In the genomic region with DNA sequence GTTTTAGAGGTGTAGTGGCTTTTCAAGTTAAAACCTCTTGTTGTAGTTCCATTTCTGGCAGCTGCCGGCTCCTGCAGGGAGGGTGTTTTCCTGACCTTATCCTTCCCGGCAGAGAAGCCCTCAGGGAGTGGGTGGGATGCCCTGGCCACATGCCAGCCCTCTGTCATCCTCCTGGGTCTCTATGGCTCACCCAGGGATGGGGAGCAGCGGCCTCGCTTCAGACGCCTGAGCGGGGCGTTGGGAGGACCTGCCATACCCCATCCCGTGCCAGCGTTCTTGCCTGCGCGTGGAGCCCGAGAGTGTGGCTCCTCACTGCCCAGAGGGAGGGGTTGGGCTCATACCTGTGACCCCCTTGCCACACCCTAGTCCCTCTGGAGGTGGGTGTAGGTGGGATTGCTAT, we compare ENCODE assay signal across 29 cellular contexts. TPM values are rescaled to one million over a fixed set of nuclear protein-coding genes. Genes with fewer than 3 reads are reported as not detected.
DNase-seq lines count a peak whose midpoint lies in the region; ATAC-seq lines count a peak whose summit lies in the region.
"Had no signal": no experiment of that assay in that cellular context is flagged by ENCODE, and none has a peak within 500 bp of the region (broad histone marks: within the 10 kb centered on the region; RNA-seq: fewer than 3 reads in every experiment).

No MANE protein-coding gene starts in this region.

- peak overlapping the region; percentile 64 for H2BK15ac ChIP-seq in neuronal stem cell (ENCODE audit: low read length)

- H3K27me3 ChIP-seq in neuronal stem cell (ENCODE audit: control insufficient read depth in 3 of 3, insufficient read depth in 3 of 3, low read depth in 1 of 3, low read length in 3 of 3), result peaks cover 0 to 14% (median 0%) of the 10 kb centered on the region in 3 experiments
- H3K27me3 ChIP-seq: breast epithelium, Peyer's patch, sigmoid colon, vagina had no signal

- peak overlapping the region; percentile 33 for H2BK5ac ChIP-seq in neuronal stem cell (ENCODE audit: low read length)

- H3K14ac ChIP-seq in neuronal stem cell (ENCODE audit: low read length), result no peak overlapping the region

- DNase-seq in NCI-H748 (lab: John Stamatoyannopoulos, UW; ENCODE audit: unreplicated experiment) (peak; percentile 33), NCI-H748 treated with DMSO at 0.1 percent for 48 hours (lab: John Stamatoyannopoulos, UW) (no peak), NCI-H2171 (lab: John Stamatoyannopoulos, UW) (peak; percentile 39), neuronal stem cell (ENCODE audit: low spot score) (no peak), NCI-H226 (no peak)
- DNase-seq: activated CD4-positive, alpha-beta T cell treated with anti-CD3 and anti-CD28 coated beads for 4 hours; activated CD8-positive, alpha-beta T cell treated with anti-CD3 and anti-CD28 coated beads, Interleukin-2, amount 10 ng/mL, durations not matched to agents 7 days and 5 days; anterior cingulate cortex; CD4-positive, alpha-beta memory T cell; effector CD4-positive, alpha-beta T cell; GOT3; MM.1S; NCI-H146; NCI-H526; Peyer's patch; SIG-M5; sigmoid colon; stimulated activated CD4-positive, alpha-beta T cell treated with anti-CD3 and anti-CD28 coated beads, Interleukin-12 subunit alpha, Interleukin-12 subunit beta, amount 100 ng/mL, for 4 hours; stimulated activated CD4-positive, alpha-beta T cell treated with anti-CD3 and anti-CD28 coated beads, Interleukin-4, amount 100 ng/mL, for 1 hour; stomach; T1000; WERI-Rb-1 had no signal

- H3K9ac ChIP-seq in neuronal stem cell (ENCODE audit: low read depth, low read length, poor library complexity), result no peak overlapping the region
- H3K9ac ChIP-seq: KMS-11 had no signal

- peak overlapping the region; percentile 96 for H2AK5ac ChIP-seq in neuronal stem cell (ENCODE audit: low read depth, low read length)

- WGBS in neuronal stem cell (ENCODE audit: extremely low coverage in 2 of 2, insufficient read length in 2 of 2, insufficient replicate concordance in 1 of 2), 2 donors, result no CpG with 5 or more reads among the region's 12 CpGs

- H2BK12ac ChIP-seq in neuronal stem cell (ENCODE audit: low read length), result peak overlapping the region; percentile 46

- H3K4me3 ChIP-seq in neuronal stem cell (ENCODE audit: low read length in 2 of 2), result no peak overlapping the region
- H3K4me3 ChIP-seq: A549, breast epithelium, Peyer's patch, sigmoid colon, stomach, vagina had no signal

- H3K23ac ChIP-seq in neuronal stem cell (ENCODE audit: low read depth, low read length, poor library complexity), result peak overlapping the region; percentile 36

- H3K27ac ChIP-seq in neuronal stem cell (replicated peaks; ENCODE audit: low read length), result no peak overlapping the region
- H3K27ac ChIP-seq: A549, breast epithelium, KMS-11, Peyer's patch, sigmoid colon, stomach, vagina, WERI-Rb-1 had no signal

- H3K79me1 ChIP-seq in neuronal stem cell (ENCODE audit: low read depth, low read length), result no peaks in the 10 kb centered on the region

- H3K4me1 ChIP-seq in neuronal stem cell (ENCODE audit: control insufficient read depth in 2 of 2, insufficient read depth in 1 of 2, low read depth in 1 of 2, low read length in 2 of 2), result peaks cover 8 to 17% of the 10 kb centered on the region in 2 donors
- H3K4me1 ChIP-seq: breast epithelium, Peyer's patch, sigmoid colon, vagina had no signal

- peak overlapping the region; percentile 67 for H3K18ac ChIP-seq in neuronal stem cell (ENCODE audit: low read length)

- peak overlapping the region; percentile 33 for H4K91ac ChIP-seq in neuronal stem cell (ENCODE audit: low read depth, low read length, poor library complexity)

- H4K8ac ChIP-seq in neuronal stem cell (ENCODE audit: low read depth, low read length), result no peak overlapping the region

- ATAC-seq in esophagus mucosa, result peak; percentile 18
- no peak for ATAC-seq in HG03039 (IDR thresholded peaks at IDR 0.05; ENCODE audit: unreplicated experiment)
- ATAC-seq in HG03108 (IDR thresholded peaks at IDR 0.05; ENCODE audit: unreplicated experiment), result no peak
- ATAC-seq: A549; activated CD8-positive, alpha-beta T cell treated with anti-CD3 and anti-CD28 coated beads, Interleukin-2, amount 10 ng/mL, durations not matched to agents 7 days and 5 days had no signal

- H2BK120ac ChIP-seq in neuronal stem cell (ENCODE audit: low read depth, low read length), result no peak overlapping the region

- no peak overlapping the region for H3K4ac ChIP-seq in neuronal stem cell (ENCODE audit: low read length)

- H3K36me3 ChIP-seq in neuronal stem cell (replicated peaks in 1 of 2; ENCODE audit: control insufficient read depth in 2 of 2, insufficient read depth in 2 of 2, low read length in 2 of 2), result no peaks in the 10 kb centered on the region
- H3K36me3 ChIP-seq: breast epithelium, Peyer's patch, sigmoid colon, stomach, vagina, WERI-Rb-1 had no signal

- no peaks in the 10 kb centered on the region for H3K9me3 ChIP-seq in neuronal stem cell (replicated peaks in 1 of 2; ENCODE audit: control insufficient read depth in 2 of 2, insufficient read depth in 1 of 2, low read depth in 1 of 2, low read length in 2 of 2)
- H3K9me3 ChIP-seq: A549, breast epithelium, Peyer's patch, sigmoid colon, stomach, vagina had no signal

- H2AFZ ChIP-seq in neuronal stem cell (ENCODE audit: low read length), result no peak overlapping the region

- H3K4me2 ChIP-seq in neuronal stem cell (ENCODE audit: insufficient read depth, low read length, poor library complexity, severe bottlenecking), result no peak overlapping the region
- H3K4me2 ChIP-seq: A549, KMS-11 had no signal

RNA-seq across cellular contexts. Expression of gene KCNJ12, which starts 11.9 kb away (rescaled TPM):
- total RNA-seq in esophagus mucosa, result not detected
- polyA plus RNA-seq in neuronal stem cell (2013, experiment 1 of 2), result 0.78 TPM
- 0.89 TPM for polyA plus RNA-seq in neuronal stem cell (2013, experiment 2 of 2)
- total RNA-seq: activated CD8-positive, alpha-beta T cell treated with anti-CD3 and anti-CD28 coated beads, Interleukin-2, amount 10 ng/mL, durations not matched to agents 7 days and 5 days; CD4-positive, alpha-beta memory T cell had no signal
- polyA plus RNA-seq: CD4-positive, alpha-beta memory T cell had no signal

Comparison
In these comparisons a context has a peak if more than half of its experiments do, and no peak if none do; other contexts are left out.
1. DNase-seq: peak in NCI-H748 (single experiment) and NCI-H2171 (single experiment); none in NCI-H748 treated with DMSO at 0.1 percent for 48 hours (single experiment), neuronal stem cell (single experiment) and NCI-H226 (single experiment).